Comparison of ENCODE assay signal across 19 cellular contexts in genomic region chr6:7315684-7316366, GRCh38. TPM values are rescaled to one million over a fixed set of nuclear protein-coding genes. Genes with fewer than 3 reads are reported as not detected.
DNase-seq lines count a peak whose midpoint lies in the region; ATAC-seq, FAIRE-seq and TF ChIP-seq lines count a peak whose summit lies in the region.
"Had no signal": no experiment of that assay in that cellular context is flagged by ENCODE, and none has a peak within 500 bp of the region (broad histone marks: within the 10 kb centered on the region; RNA-seq: fewer than 3 reads in every experiment).

No MANE protein-coding gene starts in this region.

- intact Hi-C loops in HepG2 (cut with micrococcal nuclease; ENCODE audit: unreplicated experiment): no loop called here
- intact Hi-C loops in right lobe of liver (cut with DNase I): no loop called here
- intact Hi-C loops in HCT116 (cut with micrococcal nuclease): no loop called here
- intact Hi-C loops in posterior vena cava (cut with DNase I): no loop called here

- ATAC-seq in HepG2 (no peak), right lobe of liver (no peak), HCT116 (no peak)

- H3K36me3 ChIP-seq in HepG2 (replicated peaks in 1 of 2; ENCODE audit: control insufficient read depth in 1 of 2, insufficient read depth in 2 of 2, low read length in 2 of 2) (no peaks in the 10 kb centered on the region), right lobe of liver (no peaks in the 10 kb centered on the region), HCT116 (ENCODE audit: control insufficient read depth in 1 of 2, insufficient read depth in 2 of 2, low read length in 2 of 2) (0 out of 4 replicates have a peak, but pooled peaks cover 0 to 3% of the 10 kb centered on the region in 2 experiments), neuronal stem cell (replicated peaks in 1 of 2; ENCODE audit: control insufficient read depth in 2 of 2, insufficient read depth in 2 of 2, low read length in 2 of 2) (no peaks in the 10 kb centered on the region)

- peak overlapping the region; percentile 65 for H3K27ac ChIP-seq in HepG2 (ENCODE audit: extremely low read length, insufficient read depth, low read length)
- no peak overlapping the region for H3K27ac ChIP-seq in right lobe of liver
- H3K27ac ChIP-seq in HCT116 (ENCODE audit: low read depth, low read length): no peak overlapping the region; the same call in none of the 2 replicates
- no peak overlapping the region for H3K27ac ChIP-seq in neuronal stem cell (replicated peaks; ENCODE audit: low read length)
- H3K27ac ChIP-seq: C4-2B, GM23248, KMS-11 had no signal

- WGBS in HepG2 (ENCODE audit: low lambda C conversion rate): 70% methylated on average over 12 of the region's 12 CpGs
- 83% methylated on average over 7 of the region's 12 CpGs for whole genome bisulfite sequencing in right lobe of liver (ENCODE audit: insufficient coverage, low coverage, low lambda C conversion rate, missing lambda C conversion rate)
- WGBS in neuronal stem cell (ENCODE audit: extremely low coverage in 2 of 2, insufficient read length in 2 of 2, insufficient replicate concordance in 1 of 2), 2 donors: no CpG with 5 or more reads among the region's 12 CpGs

- no peak overlapping the region for H4K8ac ChIP-seq in neuronal stem cell (ENCODE audit: low read depth, low read length)

- no peak overlapping the region for H3K4ac ChIP-seq in neuronal stem cell (ENCODE audit: low read length)

- H4K20me1 ChIP-seq in HepG2 (ENCODE audit: insufficient read depth, low read length) (peaks cover 4% of the 10 kb centered on the region; the same call in 1 of the 2 replicates), HCT116 (ENCODE audit: insufficient read depth) (peaks cover 5% of the 10 kb centered on the region; the same call in 1 of the 2 replicates)

- no peak overlapping the region for H2BK5ac ChIP-seq in neuronal stem cell (ENCODE audit: low read length)

- TF ChIP-seq RAD21 in HepG2 (CRISPR knock-in tag; IDR thresholded peaks at IDR 0.05) (no peak), HCT116 (IDR thresholded peaks at IDR 0.05; ENCODE audit: low read depth) (no peak)

- no peak for FAIRE-seq in HepG2 (lab: Jason Lieb, UNC)
- FAIRE-seq: GM12891, H54 had no signal

- peak; percentile 34 to 50; a peak in 3 of 4 replicates for TF ChIP-seq POLR2A in HepG2 (IDR thresholded peaks at IDR 0.05; ENCODE audit: insufficient read depth in 1 of 2, low read depth in 2 of 2, low read length in 2 of 2)
- TF ChIP-seq POLR2A in right lobe of liver (IDR thresholded peaks at IDR 0.05): no peak
- TF ChIP-seq POLR2A in HCT116 (IDR thresholded peaks at IDR 0.05; ENCODE audit: borderline replicate concordance, extremely low read depth, insufficient read depth, insufficient read length): peak; percentile 93

- H3K4me1 ChIP-seq in HepG2 (ENCODE audit: insufficient read depth, low read length) (peaks cover 47% of the 10 kb centered on the region), right lobe of liver (peaks cover 0 to 13% (median 5%) of the 10 kb centered on the region in 4 donors), HCT116 (ENCODE audit: control insufficient read depth in 1 of 2, insufficient read depth in 2 of 2, low read length in 2 of 2) (peaks cover 17 to 29% of the 10 kb centered on the region in 2 experiments), neuronal stem cell (ENCODE audit: control insufficient read depth in 2 of 2, insufficient read depth in 1 of 2, low read depth in 1 of 2, low read length in 2 of 2) (peaks cover 0 to 5% of the 10 kb centered on the region in 2 donors)

- no peak overlapping the region for H4K91ac ChIP-seq in neuronal stem cell (ENCODE audit: low read depth, low read length, poor library complexity)

- in situ Hi-C loops in HepG2 (cut with HindIII; ENCODE audit: extremely low pct_ligation_motif_present, low pct_unique_long_range_greater_than_20kb): no loop called here

- H3K27me3 ChIP-seq in HepG2 (ENCODE audit: control insufficient read depth in 1 of 2, insufficient read depth in 2 of 2, low read length in 2 of 2) (no peaks in the 10 kb centered on the region; a peak in 1 of 5 replicates), right lobe of liver (no peaks in the 10 kb centered on the region), HCT116 (ENCODE audit: insufficient read depth, low read length) (no peaks in the 10 kb centered on the region), neuronal stem cell (ENCODE audit: control insufficient read depth in 3 of 3, insufficient read depth in 3 of 3, low read depth in 1 of 3, low read length in 3 of 3) (no peaks in the 10 kb centered on the region)

- H3K4me3 ChIP-seq in HepG2 (replicated peaks in 1 of 3; ENCODE audit: insufficient read depth in 1 of 3, low read depth in 2 of 3, low read length in 3 of 3) (no peak overlapping the region), right lobe of liver (no peak overlapping the region), HCT116 (replicated peaks in 1 of 2; ENCODE audit: low read depth in 1 of 2, low read length in 2 of 2) (no peak overlapping the region), neuronal stem cell (ENCODE audit: low read length in 2 of 2) (no peak overlapping the region)
- H3K4me3 ChIP-seq: GM23248 had no signal

- peak overlapping the region; percentile 31 for H3K4me2 ChIP-seq in HepG2 (ENCODE audit: low read depth, low read length)
- H3K4me2 ChIP-seq in HCT116 (ENCODE audit: low read length): no peak overlapping the region
- H3K4me2 ChIP-seq in neuronal stem cell (ENCODE audit: insufficient read depth, low read length, poor library complexity, severe bottlenecking): no peak overlapping the region
- H3K4me2 ChIP-seq: KMS-11 had no signal

- no peak for TF ChIP-seq CTCF in HepG2 (CRISPR knock-in tag; IDR thresholded peaks at IDR 0.05)
- no peak for TF ChIP-seq CTCF in right lobe of liver (IDR thresholded peaks at IDR 0.05)
- no peak for TF ChIP-seq CTCF in HCT116 (IDR thresholded peaks at IDR 0.05 in 2 of 3, conservative IDR thresholded peaks at IDR 0.05 in 1 of 3; ENCODE audit: borderline replicate concordance in 1 of 3, insufficient read depth in 1 of 3, low read depth in 2 of 3, low read length in 2 of 3)

- TF ChIP-seq EP300 in HepG2 (IDR thresholded peaks at IDR 0.05; ENCODE audit: low read depth in 2 of 2, low read length in 2 of 2) (no peak), HepG2 (CRISPR knock-in tag; IDR thresholded peaks at IDR 0.05; ENCODE audit: borderline replicate concordance) (no peak)

- H3K79me1 ChIP-seq in neuronal stem cell (ENCODE audit: low read depth, low read length): peaks cover 3% of the 10 kb centered on the region

- POLR2A ChIA-PET in HepG2 (lab: Yijun Ruan, JAX): interaction anchor here (0.8 to 4.3 kb wide), 12 partner anchors 9 to 245 kb away, joined by 3 to 39 read pairs (median 5); partner anchors contain the start of genes CAGE1 and RIOK1
- POLR2A ChIA-PET in HCT116 (lab: Charles Lee): interaction anchor here (0.8 to 1.3 kb wide), 5 partner anchors 17 to 126 kb away, joined by 3 to 4 read pairs (median 3); partner anchors contain the start of genes CAGE1 and RIOK1

- DNase-seq in HepG2 (ENCODE audit: low spot score) (peak; percentile 20), right lobe of liver (no peak), HCT116 (ENCODE audit: low read depth, low spot score) (no peak), neuronal stem cell (ENCODE audit: low spot score) (no peak), NCI-H2107 treated with DMSO at 0.1 percent for 48 hours (lab: John Stamatoyannopoulos, UW; ENCODE audit: unreplicated experiment) (no peak), posterior vena cava (ENCODE audit: low spot score) (no peak)
- no peak for DNase-seq in stimulated activated naive CD4-positive, alpha-beta T cell (lab: John Stamatoyannopoulos, UW)
- DNase-seq: 8988T; Calu3; CD4-positive, alpha-beta memory T cell; DMS79 treated with DMSO at 0.1 percent for 48 hours; EL; GM23248; HCEC 1CT; HFFc6 had no signal

- H2AK5ac ChIP-seq in neuronal stem cell (ENCODE audit: low read depth, low read length): no peak overlapping the region

- no peaks in the 10 kb centered on the region for H3K9me3 ChIP-seq in HepG2 (ENCODE audit: low read length)
- no peaks in the 10 kb centered on the region for H3K9me3 ChIP-seq in right lobe of liver
- no peaks in the 10 kb centered on the region for H3K9me3 ChIP-seq in HCT116 (ENCODE audit: control insufficient read depth in 1 of 2, insufficient read depth in 1 of 2, low read depth in 1 of 2, low read length in 2 of 2)
- peaks cover 0 to 4% of the 10 kb centered on the region in 2 donors for H3K9me3 ChIP-seq in neuronal stem cell (replicated peaks in 1 of 2; ENCODE audit: control insufficient read depth in 2 of 2, insufficient read depth in 1 of 2, low read depth in 1 of 2, low read length in 2 of 2)

- H3K9ac ChIP-seq in HepG2 (ENCODE audit: insufficient read depth, low read depth, low read length) (peak overlapping the region; percentile 42; the same call in 1 of the 2 replicates), HCT116 (ENCODE audit: low read length) (no peak overlapping the region), neuronal stem cell (ENCODE audit: low read depth, low read length, poor library complexity) (no peak overlapping the region)
- H3K9ac ChIP-seq: GM23248, KMS-11 had no signal

- no peak overlapping the region for H3K14ac ChIP-seq in neuronal stem cell (ENCODE audit: low read length)

- BruUV-seq in HepG2 (replicated peaks; lab: Mats Ljungman, UMichigan) (no TSS peak), HCT116 (replicated peaks; lab: Mats Ljungman, UMichigan) (no TSS peak)

- H3K79me2 ChIP-seq in HepG2 (ENCODE audit: insufficient read depth, low read length): peaks cover 22% of the 10 kb centered on the region
- H3K79me2 ChIP-seq in HCT116 (ENCODE audit: insufficient read depth, low read length): peaks cover 22% of the 10 kb centered on the region

- H3K9me2 ChIP-seq in HCT116 (ENCODE audit: insufficient read depth): no peaks in the 10 kb centered on the region

- H2BK15ac ChIP-seq in neuronal stem cell (ENCODE audit: low read length): no peak overlapping the region

- no peak overlapping the region for H3K23ac ChIP-seq in neuronal stem cell (ENCODE audit: low read depth, low read length, poor library complexity)

- RAD21 ChIA-PET in HCT116 (lab: Charles Lee; ENCODE audit: low non-redundant PET in 1 of 2, low total read pairs in 2 of 2, uncharacterized antibody in 2 of 2, unreplicated experiment in 2 of 2): interaction anchor here in 1 of 2 experiments (0.6 kb wide), 1 partner anchor 31 kb away, joined by 7 read pairs; no protein-coding TSS in a partner anchor

- no peak overlapping the region for H3K18ac ChIP-seq in neuronal stem cell (ENCODE audit: low read length)

- H2BK12ac ChIP-seq in neuronal stem cell (ENCODE audit: low read length): no peak overlapping the region

- CTCF ChIA-PET in HepG2 (lab: Yijun Ruan, JAX; ENCODE audit: low intra/inter-chr PET ratio, low total read pairs): no interaction called here
- CTCF ChIA-PET in HCT116 (lab: Charles Lee): no interaction called here

- H2AFZ ChIP-seq in HepG2 (ENCODE audit: low read length) (peak overlapping the region; percentile 20), HCT116 (ENCODE audit: low read depth, low read length, poor library complexity, severe bottlenecking) (no peak overlapping the region), neuronal stem cell (ENCODE audit: low read length) (peak overlapping the region; percentile 57)
- H2AFZ ChIP-seq: GM23248 had no signal

- H2BK120ac ChIP-seq in neuronal stem cell (ENCODE audit: low read depth, low read length): no peak overlapping the region

RNA-seq across cellular contexts. Expression of gene SSR1, which starts 2.8 kb away (rescaled TPM):
- total RNA-seq in HepG2 (2016; rRNA removed; fragmentation: Illumina TruSeq; extraction: Trizol): 208 and 243 TPM in 2 replicates
- total RNA-seq in HepG2 (2016; cell fraction: cytosol; rRNA removed; fragmentation: Illumina TruSeq; extraction: Trizol; ENCODE audit: low read depth): 39.6 and 42.9 TPM in 2 replicates
- total RNA-seq in HepG2 (2016; cell fraction: insoluble cytoplasmic fraction; rRNA removed; fragmentation: Illumina TruSeq; extraction: Trizol): 200 and 237 TPM in 2 replicates
- 91.8 and 97.7 TPM in 2 replicates for total RNA-seq in HepG2 (2016; cell fraction: membrane; rRNA removed; fragmentation: Illumina TruSeq; extraction: Trizol)
- 235 and 275 TPM in 2 replicates for total RNA-seq in HepG2 (2016; cell fraction: nucleus; rRNA removed; fragmentation: Illumina TruSeq; extraction: Trizol)
- 135 and 203 TPM in 2 replicates for polyA plus RNA-seq in HepG2 (2011; rRNA removed)
- 77.3 and 119 TPM in 2 replicates for polyA plus RNA-seq in HepG2 (2011; cell fraction: cytosol; rRNA removed)
- 28.6 and 39.3 TPM in 2 replicates for polyA plus RNA-seq in HepG2 (2011; cell fraction: nucleus; rRNA removed)
- 148 and 179 TPM in 2 replicates for polyA plus RNA-seq in HepG2 (2012)
- 33.8 and 41.9 TPM in 2 replicates for polyA plus RNA-seq in HepG2 (2016; cell fraction: cytosol; fragmentation: Illumina TruSeq; extraction: Trizol; ENCODE audit: low read depth)
- 176 and 181 TPM in 2 replicates for polyA plus RNA-seq in HepG2 (2016; cell fraction: insoluble cytoplasmic fraction; fragmentation: Illumina TruSeq; extraction: Trizol; ENCODE audit: low read depth)
- 64.9 and 66.7 TPM in 2 replicates for polyA plus RNA-seq in HepG2 (2016; cell fraction: membrane; fragmentation: Illumina TruSeq; extraction: Trizol; ENCODE audit: low read depth)
- 275 and 279 TPM in 2 replicates for polyA plus RNA-seq in HepG2 (2016; cell fraction: nucleus; fragmentation: Illumina TruSeq; extraction: Trizol; ENCODE audit: insufficient read depth, low read depth)
- 76.5 and 121 TPM in 2 replicates for polyA minus RNA-seq in HepG2 (2011; rRNA and poly(A)+ RNA removed; ENCODE audit: low replicate concordance)
- polyA minus RNA-seq in HepG2 (2011; cell fraction: cytosol; rRNA and poly(A)+ RNA removed): 135 and 140 TPM in 2 replicates
- polyA minus RNA-seq in HepG2 (2011; cell fraction: nucleus; rRNA and poly(A)+ RNA removed): 83.2 and 87.0 TPM in 2 replicates
- total RNA-seq in right lobe of liver: 100 to 1,000 TPM in 2 of 6 experiments, 10 to 100 TPM in 4; 60.8 to 110 (median 90.5) TPM
- total RNA-seq in HCT116 (2021; ENCODE audit: unreplicated experiment): 127 TPM
- polyA plus RNA-seq in HCT116 (2012): 85.0 and 88.0 TPM in 2 replicates
- polyA plus RNA-seq in neuronal stem cell (2013, experiment 1 of 2): 40.1 TPM
- polyA plus RNA-seq in neuronal stem cell (2013, experiment 2 of 2): 38.6 TPM
- 100 to 1,000 TPM; 124 to 133 TPM for total RNA-seq in posterior vena cava

Comparison
In these comparisons a context has a peak if more than half of its experiments do, and no peak if none do; other contexts are left out.
1. Of the 20 proteins assayed by ChIP-seq in both HepG2 and HCT116: peak only in HepG2: POLR2AphosphoS5; only in HCT116: none; in both: POLR2A; in neither: 18.